In the genomic region with DNA sequence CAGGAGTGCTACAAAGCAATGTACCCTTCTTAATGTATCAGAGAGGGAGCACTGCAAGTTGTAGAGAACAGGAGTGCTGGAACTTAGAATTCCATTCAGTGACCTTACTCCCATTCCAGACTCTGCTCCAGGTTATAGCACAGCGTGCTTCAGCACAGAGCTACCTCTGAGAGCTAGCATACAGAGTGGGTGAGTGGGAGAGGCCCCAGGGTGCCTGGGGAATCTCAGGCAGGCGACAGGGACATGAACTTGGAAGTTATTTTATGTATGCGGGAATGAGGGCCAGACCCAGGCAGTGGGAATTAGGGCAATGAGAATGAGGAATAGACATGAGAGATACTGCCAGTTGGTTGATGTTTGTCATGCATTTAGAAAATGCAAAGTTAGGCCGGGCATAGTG, we compare ENCODE assay signal across 1 cellular context.
TF ChIP-seq lines count a peak whose summit lies in the region.

No MANE protein-coding gene starts in this region.

TF ChIP-seq in IMR-90, 13 proteins besides CTCF, POLR2A, EP300 and RAD21:
- no peak for TF ChIP-seq RCOR1 (IDR thresholded peaks at IDR 0.05; ENCODE audit: insufficient replicate concordance, low read length)
